1 cellular context compared by ENCODE assay signal in genomic region chr15:51672100-51672731, GRCh38.
TF ChIP-seq lines count a peak whose summit lies in the region.

No MANE protein-coding gene starts in this region.

TF ChIP-seq in HepG2, 621 proteins besides CTCF, POLR2A, EP300 and RAD21:
- TF ChIP-seq ZNF781 (CRISPR knock-in tag; IDR thresholded peaks at IDR 0.05; ENCODE audit: borderline replicate concordance, not compliant biosample characterization) = no peak
- no peak for TF ChIP-seq REXO4 (CRISPR knock-in tag; IDR thresholded peaks at IDR 0.05; ENCODE audit: borderline replicate concordance)
- TF ChIP-seq CC2D1A (CRISPR knock-in tag; IDR thresholded peaks at IDR 0.05) = no peak
- TF ChIP-seq SMAD9 (CRISPR knock-in tag; IDR thresholded peaks at IDR 0.05) = no peak
- no peak for TF ChIP-seq PBX3 (CRISPR knock-in tag; IDR thresholded peaks at IDR 0.05; ENCODE audit: borderline replicate concordance)
